Comparison of ENCODE assay signal across 1 cellular context in the genomic region with DNA sequence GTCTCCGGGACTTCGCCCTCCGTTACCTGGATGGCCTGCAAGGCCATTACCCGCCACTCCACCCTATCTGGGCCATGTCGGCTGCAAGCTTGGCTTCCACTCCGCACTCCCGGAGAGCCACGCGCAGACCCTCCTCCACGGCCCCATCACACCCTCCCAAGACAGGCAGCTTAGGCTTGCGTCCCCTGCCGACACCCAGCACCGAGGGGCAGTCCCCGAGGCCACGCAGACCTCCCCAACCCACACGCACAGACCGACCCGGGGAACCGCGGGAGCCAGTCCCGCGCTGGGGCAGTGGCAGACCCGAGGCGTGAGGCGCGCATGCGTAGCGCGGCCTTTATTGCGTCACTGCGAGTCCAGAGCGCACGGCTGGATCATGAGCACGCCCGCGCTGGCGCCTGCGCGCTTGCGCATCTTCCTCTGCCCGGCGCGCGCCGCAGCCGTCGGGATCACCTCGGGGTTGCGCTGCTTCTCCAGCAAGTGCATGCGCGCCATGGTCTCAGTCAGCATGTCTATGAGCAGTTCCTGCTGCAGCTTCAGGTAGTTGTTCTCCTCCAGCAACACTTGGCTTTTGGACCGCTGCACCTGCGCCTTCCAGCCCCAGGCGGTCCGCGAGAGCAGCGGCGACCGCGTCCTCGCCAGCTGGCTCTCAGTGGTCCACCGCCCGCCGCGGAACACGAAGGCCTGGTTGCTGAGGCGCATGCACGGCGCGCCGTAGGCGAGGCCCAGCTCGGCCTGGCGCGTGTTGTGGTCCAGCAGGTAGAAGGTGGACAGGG.
TF ChIP-seq lines count a peak whose summit lies in the region.

No MANE protein-coding gene starts in this region.

TF ChIP-seq in HEK293, 187 proteins besides CTCF, POLR2A, EP300 and RAD21 (continued from another document and continues in another):
- TF ChIP-seq, protein P1, sequence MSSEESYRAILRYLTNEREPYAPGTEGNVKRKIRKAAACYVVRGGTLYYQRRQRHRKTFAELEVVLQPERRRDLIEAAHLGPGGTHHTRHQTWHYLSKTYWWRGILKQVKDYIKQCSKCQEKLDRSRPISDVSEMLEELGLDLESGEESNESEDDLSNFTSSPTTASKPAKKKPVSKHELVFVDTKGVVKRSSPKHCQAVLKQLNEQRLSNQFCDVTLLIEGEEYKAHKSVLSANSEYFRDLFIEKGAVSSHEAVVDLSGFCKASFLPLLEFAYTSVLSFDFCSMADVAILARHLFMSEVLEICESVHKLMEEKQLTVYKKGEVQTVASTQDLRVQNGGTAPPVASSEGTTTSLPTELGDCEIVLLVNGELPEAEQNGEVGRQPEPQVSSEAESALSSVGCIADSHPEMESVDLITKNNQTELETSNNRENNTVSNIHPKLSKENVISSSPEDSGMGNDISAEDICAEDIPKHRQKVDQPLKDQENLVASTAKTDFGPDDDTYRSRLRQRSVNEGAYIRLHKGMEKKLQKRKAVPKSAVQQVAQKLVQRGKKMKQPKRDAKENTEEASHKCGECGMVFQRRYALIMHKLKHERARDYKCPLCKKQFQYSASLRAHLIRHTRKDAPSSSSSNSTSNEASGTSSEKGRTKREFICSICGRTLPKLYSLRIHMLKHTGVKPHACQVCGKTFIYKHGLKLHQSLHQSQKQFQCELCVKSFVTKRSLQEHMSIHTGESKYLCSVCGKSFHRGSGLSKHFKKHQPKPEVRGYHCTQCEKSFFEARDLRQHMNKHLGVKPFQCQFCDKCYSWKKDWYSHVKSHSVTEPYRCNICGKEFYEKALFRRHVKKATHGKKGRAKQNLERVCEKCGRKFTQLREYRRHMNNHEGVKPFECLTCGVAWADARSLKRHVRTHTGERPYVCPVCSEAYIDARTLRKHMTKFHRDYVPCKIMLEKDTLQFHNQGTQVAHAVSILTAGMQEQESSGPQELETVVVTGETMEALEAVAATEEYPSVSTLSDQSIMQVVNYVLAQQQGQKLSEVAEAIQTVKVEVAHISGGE (tag by site-specific recombination; conservative IDR thresholded peaks at IDR 0.05; ENCODE audit: low read depth): 0 out of 2 replicates have a peak, but pooled peaks have one; percentile 0
- TF ChIP-seq, protein P2, sequence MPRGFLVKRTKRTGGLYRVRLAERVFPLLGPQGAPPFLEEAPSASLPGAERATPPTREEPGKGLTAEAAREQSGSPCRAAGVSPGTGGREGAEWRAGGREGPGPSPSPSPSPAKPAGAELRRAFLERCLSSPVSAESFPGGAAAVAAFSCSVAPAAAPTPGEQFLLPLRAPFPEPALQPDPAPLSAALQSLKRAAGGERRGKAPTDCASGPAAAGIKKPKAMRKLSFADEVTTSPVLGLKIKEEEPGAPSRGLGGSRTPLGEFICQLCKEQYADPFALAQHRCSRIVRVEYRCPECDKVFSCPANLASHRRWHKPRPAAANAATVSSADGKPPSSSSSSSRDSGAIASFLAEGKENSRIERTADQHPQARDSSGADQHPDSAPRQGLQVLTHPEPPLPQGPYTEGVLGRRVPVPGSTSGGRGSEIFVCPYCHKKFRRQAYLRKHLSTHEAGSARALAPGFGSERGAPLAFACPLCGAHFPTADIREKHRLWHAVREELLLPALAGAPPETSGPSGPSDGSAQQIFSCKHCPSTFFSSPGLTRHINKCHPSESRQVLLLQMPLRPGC (tag by site-specific recombination; IDR thresholded peaks at IDR 0.05): no peak
- TF ChIP-seq ZEB2 (tag by site-specific recombination; IDR thresholded peaks at IDR 0.05): peak; percentile 82
- peak; percentile 75 for TF ChIP-seq ZNF24 (tag by site-specific recombination; IDR thresholded peaks at IDR 0.05)
- TF ChIP-seq ZNF560 (tag by site-specific recombination; IDR thresholded peaks at IDR 0.05; ENCODE audit: borderline replicate concordance): peak; percentile 100
- peak; percentile 33; the same call in 1 of the 2 replicates for TF ChIP-seq OSR2 (tag by site-specific recombination; IDR thresholded peaks at IDR 0.05)
- peak; percentile 68; the same call in 1 of the 2 replicates for TF ChIP-seq KLF9 (tag by site-specific recombination; IDR thresholded peaks at IDR 0.05; ENCODE audit: low read depth)
- TF ChIP-seq ZNF184 (tag by site-specific recombination; IDR thresholded peaks at IDR 0.05): no peak
- peak; percentile 98 for TF ChIP-seq ZNF341 (tag by site-specific recombination; IDR thresholded peaks at IDR 0.05; ENCODE audit: low read depth)
- peak; percentile 95 for TF ChIP-seq ZNF2 (tag by site-specific recombination; IDR thresholded peaks at IDR 0.05)
- no peak for TF ChIP-seq HOXC10 (CRISPR knock-in tag; IDR thresholded peaks at IDR 0.05)
- TF ChIP-seq KLF7 (tag by site-specific recombination; IDR thresholded peaks at IDR 0.05; ENCODE audit: borderline replicate concordance): 0 out of 2 replicates have a peak, but pooled peaks have one; percentile 40
- TF ChIP-seq, protein P3, sequence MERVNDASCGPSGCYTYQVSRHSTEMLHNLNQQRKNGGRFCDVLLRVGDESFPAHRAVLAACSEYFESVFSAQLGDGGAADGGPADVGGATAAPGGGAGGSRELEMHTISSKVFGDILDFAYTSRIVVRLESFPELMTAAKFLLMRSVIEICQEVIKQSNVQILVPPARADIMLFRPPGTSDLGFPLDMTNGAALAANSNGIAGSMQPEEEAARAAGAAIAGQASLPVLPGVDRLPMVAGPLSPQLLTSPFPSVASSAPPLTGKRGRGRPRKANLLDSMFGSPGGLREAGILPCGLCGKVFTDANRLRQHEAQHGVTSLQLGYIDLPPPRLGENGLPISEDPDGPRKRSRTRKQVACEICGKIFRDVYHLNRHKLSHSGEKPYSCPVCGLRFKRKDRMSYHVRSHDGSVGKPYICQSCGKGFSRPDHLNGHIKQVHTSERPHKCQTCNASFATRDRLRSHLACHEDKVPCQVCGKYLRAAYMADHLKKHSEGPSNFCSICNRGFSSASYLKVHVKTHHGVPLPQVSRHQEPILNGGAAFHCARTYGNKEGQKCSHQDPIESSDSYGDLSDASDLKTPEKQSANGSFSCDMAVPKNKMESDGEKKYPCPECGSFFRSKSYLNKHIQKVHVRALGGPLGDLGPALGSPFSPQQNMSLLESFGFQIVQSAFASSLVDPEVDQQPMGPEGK (tag by site-specific recombination; IDR thresholded peaks at IDR 0.05): peak; percentile 84
- TF ChIP-seq, protein P4, sequence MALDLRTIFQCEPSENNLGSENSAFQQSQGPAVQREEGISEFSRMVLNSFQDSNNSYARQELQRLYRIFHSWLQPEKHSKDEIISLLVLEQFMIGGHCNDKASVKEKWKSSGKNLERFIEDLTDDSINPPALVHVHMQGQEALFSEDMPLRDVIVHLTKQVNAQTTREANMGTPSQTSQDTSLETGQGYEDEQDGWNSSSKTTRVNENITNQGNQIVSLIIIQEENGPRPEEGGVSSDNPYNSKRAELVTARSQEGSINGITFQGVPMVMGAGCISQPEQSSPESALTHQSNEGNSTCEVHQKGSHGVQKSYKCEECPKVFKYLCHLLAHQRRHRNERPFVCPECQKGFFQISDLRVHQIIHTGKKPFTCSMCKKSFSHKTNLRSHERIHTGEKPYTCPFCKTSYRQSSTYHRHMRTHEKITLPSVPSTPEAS (tag by site-specific recombination; IDR thresholded peaks at IDR 0.05): 0 out of 2 replicates have a peak, but pooled peaks have one; percentile 8
- TF ChIP-seq ZNF248 (tag by site-specific recombination; IDR thresholded peaks at IDR 0.05): no peak
- TF ChIP-seq ZNF544 (tag by site-specific recombination; IDR thresholded peaks at IDR 0.05): no peak
- TF ChIP-seq ZNF202 (tag by site-specific recombination; IDR thresholded peaks at IDR 0.05; ENCODE audit: borderline replicate concordance): peak; percentile 53; the same call in 1 of the 2 replicates
- no peak for TF ChIP-seq TCF7L2 (IDR thresholded peaks at IDR 0.05; ENCODE audit: borderline replicate concordance, low read depth, low read length)
- no peak for TF ChIP-seq ZNF558 (tag by site-specific recombination; IDR thresholded peaks at IDR 0.05)
- peak; percentile 30; the same call in 1 of the 2 replicates for TF ChIP-seq ZBTB48 (tag by site-specific recombination; IDR thresholded peaks at IDR 0.05)
- TF ChIP-seq YY1 (tag by site-specific recombination; IDR thresholded peaks at IDR 0.05): peak; percentile 30; the same call in 1 of the 2 replicates
- TF ChIP-seq MEIS1 (CRISPR knock-in tag; IDR thresholded peaks at IDR 0.05; ENCODE audit: borderline replicate concordance): no peak
- TF ChIP-seq ZBTB20 (tag by site-specific recombination; IDR thresholded peaks at IDR 0.05): peak; percentile 93
- TF ChIP-seq, protein P5, sequence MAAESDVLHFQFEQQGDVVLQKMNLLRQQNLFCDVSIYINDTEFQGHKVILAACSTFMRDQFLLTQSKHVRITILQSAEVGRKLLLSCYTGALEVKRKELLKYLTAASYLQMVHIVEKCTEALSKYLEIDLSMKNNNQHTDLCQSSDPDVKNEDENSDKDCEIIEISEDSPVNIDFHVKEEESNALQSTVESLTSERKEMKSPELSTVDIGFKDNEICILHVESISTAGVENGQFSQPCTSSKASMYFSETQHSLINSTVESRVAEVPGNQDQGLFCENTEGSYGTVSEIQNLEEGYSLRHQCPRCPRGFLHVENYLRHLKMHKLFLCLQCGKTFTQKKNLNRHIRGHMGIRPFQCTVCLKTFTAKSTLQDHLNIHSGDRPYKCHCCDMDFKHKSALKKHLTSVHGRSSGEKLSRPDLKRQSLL (tag by site-specific recombination; IDR thresholded peaks at IDR 0.05): no peak; the same call in 1 of the 2 replicates
- TF ChIP-seq, protein P6, sequence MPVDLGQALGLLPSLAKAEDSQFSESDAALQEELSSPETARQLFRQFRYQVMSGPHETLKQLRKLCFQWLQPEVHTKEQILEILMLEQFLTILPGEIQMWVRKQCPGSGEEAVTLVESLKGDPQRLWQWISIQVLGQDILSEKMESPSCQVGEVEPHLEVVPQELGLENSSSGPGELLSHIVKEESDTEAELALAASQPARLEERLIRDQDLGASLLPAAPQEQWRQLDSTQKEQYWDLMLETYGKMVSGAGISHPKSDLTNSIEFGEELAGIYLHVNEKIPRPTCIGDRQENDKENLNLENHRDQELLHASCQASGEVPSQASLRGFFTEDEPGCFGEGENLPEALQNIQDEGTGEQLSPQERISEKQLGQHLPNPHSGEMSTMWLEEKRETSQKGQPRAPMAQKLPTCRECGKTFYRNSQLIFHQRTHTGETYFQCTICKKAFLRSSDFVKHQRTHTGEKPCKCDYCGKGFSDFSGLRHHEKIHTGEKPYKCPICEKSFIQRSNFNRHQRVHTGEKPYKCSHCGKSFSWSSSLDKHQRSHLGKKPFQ (tag by site-specific recombination; IDR thresholded peaks at IDR 0.05): peak; percentile 12; the same call in 1 of the 2 replicates
- 0 out of 2 replicates have a peak, but pooled peaks have one; percentile 52 for TF ChIP-seq ZFP69B (tag by site-specific recombination; IDR thresholded peaks at IDR 0.05)
- TF ChIP-seq, protein P7, sequence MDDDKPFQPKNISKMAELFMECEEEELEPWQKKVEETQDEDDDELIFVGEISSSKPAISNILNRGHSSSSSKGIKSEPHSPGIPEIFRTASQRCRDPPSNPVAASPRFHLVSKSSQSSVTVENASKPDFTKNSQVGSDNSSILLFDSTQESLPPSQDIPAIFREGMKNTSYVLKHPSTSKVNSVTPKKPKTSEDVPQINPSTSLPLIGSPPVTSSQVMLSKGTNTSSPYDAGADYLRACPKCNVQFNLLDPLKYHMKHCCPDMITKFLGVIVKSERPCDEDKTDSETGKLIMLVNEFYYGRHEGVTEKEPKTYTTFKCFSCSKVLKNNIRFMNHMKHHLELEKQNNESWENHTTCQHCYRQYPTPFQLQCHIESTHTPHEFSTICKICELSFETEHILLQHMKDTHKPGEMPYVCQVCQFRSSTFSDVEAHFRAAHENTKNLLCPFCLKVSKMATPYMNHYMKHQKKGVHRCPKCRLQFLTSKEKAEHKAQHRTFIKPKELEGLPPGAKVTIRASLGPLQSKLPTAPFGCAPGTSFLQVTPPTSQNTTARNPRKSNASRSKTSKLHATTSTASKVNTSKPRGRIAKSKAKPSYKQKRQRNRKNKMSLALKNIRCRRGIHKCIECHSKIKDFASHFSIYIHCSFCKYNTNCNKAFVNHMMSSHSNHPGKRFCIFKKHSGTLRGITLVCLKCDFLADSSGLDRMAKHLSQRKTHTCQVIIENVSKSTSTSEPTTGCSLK (tag by site-specific recombination; IDR thresholded peaks at IDR 0.05): no peak
- TF ChIP-seq GLI2 (tag by site-specific recombination; IDR thresholded peaks at IDR 0.05; ENCODE audit: borderline replicate concordance, low read depth): no peak
- TF ChIP-seq, protein P8, sequence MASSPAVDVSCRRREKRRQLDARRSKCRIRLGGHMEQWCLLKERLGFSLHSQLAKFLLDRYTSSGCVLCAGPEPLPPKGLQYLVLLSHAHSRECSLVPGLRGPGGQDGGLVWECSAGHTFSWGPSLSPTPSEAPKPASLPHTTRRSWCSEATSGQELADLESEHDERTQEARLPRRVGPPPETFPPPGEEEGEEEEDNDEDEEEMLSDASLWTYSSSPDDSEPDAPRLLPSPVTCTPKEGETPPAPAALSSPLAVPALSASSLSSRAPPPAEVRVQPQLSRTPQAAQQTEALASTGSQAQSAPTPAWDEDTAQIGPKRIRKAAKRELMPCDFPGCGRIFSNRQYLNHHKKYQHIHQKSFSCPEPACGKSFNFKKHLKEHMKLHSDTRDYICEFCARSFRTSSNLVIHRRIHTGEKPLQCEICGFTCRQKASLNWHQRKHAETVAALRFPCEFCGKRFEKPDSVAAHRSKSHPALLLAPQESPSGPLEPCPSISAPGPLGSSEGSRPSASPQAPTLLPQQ (tag by site-specific recombination; IDR thresholded peaks at IDR 0.05): peak; percentile 78
- TF ChIP-seq, protein P9, sequence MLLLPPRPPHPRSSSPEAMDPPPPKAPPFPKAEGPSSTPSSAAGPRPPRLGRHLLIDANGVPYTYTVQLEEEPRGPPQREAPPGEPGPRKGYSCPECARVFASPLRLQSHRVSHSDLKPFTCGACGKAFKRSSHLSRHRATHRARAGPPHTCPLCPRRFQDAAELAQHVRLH (tag by site-specific recombination; IDR thresholded peaks at IDR 0.05): no peak
- TF ChIP-seq GLI4 (tag by site-specific recombination; IDR thresholded peaks at IDR 0.05): no peak
- TF ChIP-seq ZNF302 (tag by site-specific recombination; IDR thresholded peaks at IDR 0.05; ENCODE audit: low read depth): no peak
- TF ChIP-seq, protein P10, sequence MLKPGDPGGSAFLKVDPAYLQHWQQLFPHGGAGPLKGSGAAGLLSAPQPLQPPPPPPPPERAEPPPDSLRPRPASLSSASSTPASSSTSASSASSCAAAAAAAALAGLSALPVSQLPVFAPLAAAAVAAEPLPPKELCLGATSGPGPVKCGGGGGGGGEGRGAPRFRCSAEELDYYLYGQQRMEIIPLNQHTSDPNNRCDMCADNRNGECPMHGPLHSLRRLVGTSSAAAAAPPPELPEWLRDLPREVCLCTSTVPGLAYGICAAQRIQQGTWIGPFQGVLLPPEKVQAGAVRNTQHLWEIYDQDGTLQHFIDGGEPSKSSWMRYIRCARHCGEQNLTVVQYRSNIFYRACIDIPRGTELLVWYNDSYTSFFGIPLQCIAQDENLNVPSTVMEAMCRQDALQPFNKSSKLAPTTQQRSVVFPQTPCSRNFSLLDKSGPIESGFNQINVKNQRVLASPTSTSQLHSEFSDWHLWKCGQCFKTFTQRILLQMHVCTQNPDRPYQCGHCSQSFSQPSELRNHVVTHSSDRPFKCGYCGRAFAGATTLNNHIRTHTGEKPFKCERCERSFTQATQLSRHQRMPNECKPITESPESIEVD (tag by site-specific recombination; IDR thresholded peaks at IDR 0.05): no peak
- TF ChIP-seq ZNF677 (tag by site-specific recombination; IDR thresholded peaks at IDR 0.05): 0 out of 2 replicates have a peak, but pooled peaks have one; percentile 40
- peak; percentile 47; the same call in 1 of the 2 replicates for TF ChIP-seq WT1 (tag by site-specific recombination; IDR thresholded peaks at IDR 0.05)
- TF ChIP-seq ZNF391 (tag by site-specific recombination; IDR thresholded peaks at IDR 0.05; ENCODE audit: borderline replicate concordance, low read depth): peak; percentile 59; the same call in 1 of the 2 replicates
- TF ChIP-seq ZNF423 (tag by site-specific recombination; IDR thresholded peaks at IDR 0.05): 0 out of 2 replicates have a peak, but pooled peaks have one; percentile 13
- TF ChIP-seq ZFP3 (tag by site-specific recombination; IDR thresholded peaks at IDR 0.05; ENCODE audit: low read depth): no peak
- no peak for TF ChIP-seq ZNF112 (tag by site-specific recombination; IDR thresholded peaks at IDR 0.05)
